In the genomic region with DNA sequence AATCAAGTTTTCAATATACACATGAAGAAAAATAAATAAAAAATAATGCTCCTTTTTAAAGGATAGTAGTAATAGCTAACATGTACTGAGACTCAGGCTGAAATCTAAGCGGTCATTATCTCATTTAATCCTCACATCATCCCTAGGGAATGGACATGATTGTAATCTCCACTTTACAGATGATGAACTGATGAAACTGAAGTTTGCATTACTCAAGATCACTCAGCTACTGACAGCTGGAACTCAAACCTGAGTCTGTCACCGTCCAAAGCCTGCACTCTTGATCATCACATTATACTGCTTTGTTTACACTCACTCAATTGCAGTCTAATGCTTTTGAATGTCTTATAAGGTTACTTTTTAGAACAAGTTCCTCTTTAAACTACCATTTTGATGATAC, we compare ENCODE assay signal across 12 cellular contexts. TPM values are rescaled to one million over a fixed set of nuclear protein-coding genes. Genes with fewer than 3 reads are reported as not detected.
A peak's percentile ranks its signal among the peaks of the same experiment; 100 is the strongest.
DNase-seq lines count a peak whose midpoint lies in the region; ATAC-seq and TF ChIP-seq lines count a peak whose summit lies in the region.
"Had no signal": no experiment of that assay in that cellular context is flagged by ENCODE, and none has a peak within 500 bp of the region (broad histone marks: within the 10 kb centered on the region; RNA-seq: fewer than 3 reads in every experiment).

No MANE protein-coding gene starts in this region.

- H3K36me3 ChIP-seq in heart right ventricle, result no peaks in the 10 kb centered on the region
- H3K36me3 ChIP-seq in WERI-Rb-1, result no peaks in the 10 kb centered on the region
- H3K36me3 ChIP-seq in left lung, result no peaks in the 10 kb centered on the region
- H3K36me3 ChIP-seq: upper lobe of left lung had no signal

- DNase-seq in heart right ventricle (no peak), Right ventricle myocardium superior (no peak), WERI-Rb-1 (peak; percentile 23), left lung (no peak), T-helper 1 cell (no peak), mesenteric fat pad (ENCODE audit: low spot score) (no peak), NCI-H2081 (lab: John Stamatoyannopoulos, UW) (no peak), caudate nucleus (lab: John Stamatoyannopoulos, UW) (no peak)
- DNase-seq: activated T-cell treated with anti-CD3 and anti-CD28 coated beads for 4 hours, NCI-H2227 treated with DMSO at 0.1 percent for 48 hours, nephron progenitor cell, upper lobe of left lung had no signal

- H3K9me3 ChIP-seq in heart right ventricle (no peaks in the 10 kb centered on the region), WERI-Rb-1 (ENCODE audit: severe bottlenecking) (no peaks in the 10 kb centered on the region), left lung (no peaks in the 10 kb centered on the region)
- H3K9me3 ChIP-seq: upper lobe of left lung had no signal

- peak overlapping the region in 6 of 10 donors; percentile 92 to 98 (median 96) for H3K4me3 ChIP-seq in heart right ventricle
- H3K4me3 ChIP-seq in WERI-Rb-1 (ENCODE audit: low read depth, low read length), result no peak overlapping the region
- peak overlapping the region in 1 of 2 donors; percentile 89 for H3K4me3 ChIP-seq in left lung

- peak overlapping the region in 7 of 10 donors; percentile 1 to 99 (median 98) for H3K27ac ChIP-seq in heart right ventricle
- H3K27ac ChIP-seq in WERI-Rb-1, result 0 out of 2 replicates have a peak overlapping the region, but pooled peaks have one; percentile 11
- peak overlapping the region; percentile 97 for H3K27ac ChIP-seq in left lung
- no peak overlapping the region for H3K27ac ChIP-seq in caudate nucleus (ENCODE audit: low read depth, low read length)

- ATAC-seq in heart right ventricle (no peak), Right ventricle myocardium superior (ENCODE audit: poor library complexity) (no peak), left lung (no peak)

- WGBS in heart right ventricle, 2 donors, result 38 to 54% methylated on average over 2 of the region's 2 CpGs

- intact Hi-C loops in heart right ventricle (cut with DNase I) (loop anchor here in 7 of 10 donors (5.0 to 10.0 kb wide), 7 partner anchors 33 to 335 kb away; no protein-coding TSS in a partner anchor), Right ventricle myocardium superior (cut with DNase I) (loop anchor here (10.0 kb wide), 1 partner anchor 325 kb away; no protein-coding TSS in a partner anchor), left lung (cut with DNase I) (no loop called here)

- TF ChIP-seq CTCF in heart right ventricle (IDR thresholded peaks at IDR 0.05) (no peak), WERI-Rb-1 (IDR thresholded peaks at IDR 0.05; ENCODE audit: low read depth, low read length) (no peak), left lung (IDR thresholded peaks at IDR 0.05) (no peak)

- H3K4me1 ChIP-seq in heart right ventricle (peaks cover 11 to 85% (median 79%) of the 10 kb centered on the region in 9 donors), left lung (peaks cover 42 to 82% of the 10 kb centered on the region in 2 donors)

- H3K27me3 ChIP-seq in heart right ventricle, result no peaks in the 10 kb centered on the region
- no peaks in the 10 kb centered on the region for H3K27me3 ChIP-seq in WERI-Rb-1 (ENCODE audit: insufficient read depth, low read depth, severe bottlenecking)
- H3K27me3 ChIP-seq in left lung, result no peaks in the 10 kb centered on the region
- H3K27me3 ChIP-seq: upper lobe of left lung had no signal

RNA-seq across cellular contexts. Expression of gene NPTN, which starts 3.2 kb away (rescaled TPM):
- 100 to 1,000 TPM; 167 to 212 (median 188) TPM for total RNA-seq in heart right ventricle
- polyA plus RNA-seq in heart right ventricle, result 100 to 1,000 TPM in 1 of 2 donors, 10 to 100 TPM in 1; 89.9 to 121 TPM
- 188 TPM for total RNA-seq in Right ventricle myocardium superior
- 100 to 1,000 TPM; 121 to 126 TPM for total RNA-seq in left lung
- 70.1 TPM for total RNA-seq in mesenteric fat pad

RNA-seq across cellular contexts. Expression of gene CD276, which starts 54.2 kb away (rescaled TPM):
- total RNA-seq in heart right ventricle (10 to 100 TPM; 26.5 to 77.1 (median 38.1) TPM), Right ventricle myocardium superior (36.5 TPM), left lung (10 to 100 TPM; 71.9 to 89.5 TPM), mesenteric fat pad (89.5 TPM)
- polyA plus RNA-seq in heart right ventricle, result 10 to 100 TPM; 34.2 to 45.1 TPM

Comparison
In these comparisons a context has a peak if more than half of its experiments do, and no peak if none do; other contexts are left out.
1. intact Hi-C loops: an anchor here in heart right ventricle (5.0 to 10.0 kb wide) and Right ventricle myocardium superior (10.0 kb wide); none called in left lung.